Comparison of ENCODE assay signal across 8 cellular contexts in genomic region chr14:35045798-35046047, GRCh38. TPM values are rescaled to one million over a fixed set of nuclear protein-coding genes. Genes with fewer than 3 reads are reported as not detected.
DNase-seq lines count a peak whose midpoint lies in the region; ATAC-seq and TF ChIP-seq lines count a peak whose summit lies in the region.

No MANE protein-coding gene starts in this region.

- peak overlapping the region; percentile 66 for H4K8ac ChIP-seq in trophoblast cell (ENCODE audit: low read depth, low read length)

- H2BK12ac ChIP-seq in trophoblast cell (ENCODE audit: low read length): no peak overlapping the region

- H2AFZ ChIP-seq in PC-3 (ENCODE audit: low read length) (peak overlapping the region; percentile 94), trophoblast cell (ENCODE audit: insufficient read depth, low read length, poor library complexity) (peak overlapping the region; percentile 73)

- H2BK120ac ChIP-seq in trophoblast cell (ENCODE audit: insufficient read depth, low read length, poor library complexity): peak overlapping the region; percentile 47

- WGBS in trophoblast cell (ENCODE audit: extremely low coverage, insufficient coverage, insufficient read length): no CpG with 5 or more reads among the region's 6 CpGs

- DNase-seq in PC-3: peak; percentile 7
- DNase-seq in epithelial cell of proximal tubule (ENCODE audit: low read depth): no peak
- DNase-seq in trophoblast cell: no peak
- no peak for DNase-seq in activated effector memory CD4-positive, alpha-beta T cell treated with Interleukin-2 at 50 U/mL for 16 hours
- no peak for DNase-seq in stimulated activated CD4-positive, alpha-beta T cell treated with anti-CD3 and anti-CD28 coated beads, Interleukin-4, amount 100 ng/mL, for 4 hours
- no peak for DNase-seq in activated CD4-positive, alpha-beta T cell treated with anti-CD3 and anti-CD28 coated beads, Interleukin-2, amount 50 U/mL, for 1 hour

- H2BK5ac ChIP-seq in trophoblast cell (ENCODE audit: low read depth, low read length, poor library complexity): peak overlapping the region; percentile 18

- H3K36me3 ChIP-seq in ES-I3 (ENCODE audit: insufficient read depth, low read length) (no peaks in the 10 kb centered on the region), PC-3 (ENCODE audit: low read depth, low read length) (peaks cover 4% of the 10 kb centered on the region; the same call in 1 of the 2 replicates), trophoblast cell (ENCODE audit: control insufficient read depth in 1 of 2, insufficient read depth in 2 of 2, low read length in 2 of 2) (peaks cover 3 to 5% of the 10 kb centered on the region in 2 experiments)

- peak overlapping the region; percentile 28 for H3K18ac ChIP-seq in trophoblast cell (ENCODE audit: low read length)

- H2AK5ac ChIP-seq in trophoblast cell (ENCODE audit: low read length): no peak overlapping the region

- no peaks in the 10 kb centered on the region for H3K9me2 ChIP-seq in PC-3 (replicated peaks; ENCODE audit: low read length)

- H3K79me2 ChIP-seq in PC-3 (ENCODE audit: low read length) (peaks cover 31% of the 10 kb centered on the region), trophoblast cell (ENCODE audit: control insufficient read depth, insufficient read depth, low read length, poor library complexity) (peaks cover 7% of the 10 kb centered on the region)

- peaks cover 10% of the 10 kb centered on the region for H3K79me1 ChIP-seq in trophoblast cell (ENCODE audit: low read length)

- no peak overlapping the region for H3K23ac ChIP-seq in trophoblast cell (ENCODE audit: low read length)

- H3K9ac ChIP-seq in ES-I3 (ENCODE audit: low read depth, low read length) (peak overlapping the region; percentile 85), PC-3 (ENCODE audit: low read length) (peak overlapping the region; percentile 82), trophoblast cell (ENCODE audit: low read length) (peak overlapping the region; percentile 65)

- intact Hi-C loops in PC-3 (cut with micrococcal nuclease): loop anchor here (1.0 to 5.0 kb wide), 4 partner anchors 37 to 359 kb away; partner anchors contain the start of genes NFKBIA, PRORP and SRP54

- H4K12ac ChIP-seq in trophoblast cell (ENCODE audit: low read depth, low read length): no peak overlapping the region

- POLR2A ChIA-PET in PC-3 (lab: Charles Lee; ENCODE audit: unreplicated experiment): interaction anchor here (0.5 to 1.9 kb wide), 11 partner anchors 11 to 781 kb away, joined by 3 to 9 read pairs (median 3); partner anchors contain the start of genes PPP2R3C, PRORP and SRP54

- H3K27ac ChIP-seq in PC-3 (ENCODE audit: low read length): peak overlapping the region; percentile 67
- H3K27ac ChIP-seq in trophoblast cell (ENCODE audit: low read depth, low read length): peak overlapping the region; percentile 60

- H4K20me1 ChIP-seq in PC-3 (ENCODE audit: low read length): no peaks in the 10 kb centered on the region

- H3K9me3 ChIP-seq in ES-I3 (ENCODE audit: control insufficient read depth, insufficient read depth, low read length): no peaks in the 10 kb centered on the region
- no peaks in the 10 kb centered on the region for H3K9me3 ChIP-seq in PC-3 (ENCODE audit: low read length)
- H3K9me3 ChIP-seq in trophoblast cell (ENCODE audit: insufficient read depth, low read depth, low read length): no peaks in the 10 kb centered on the region

- peak overlapping the region; percentile 29 for H3K14ac ChIP-seq in trophoblast cell (ENCODE audit: low read length)

- H3K4me2 ChIP-seq in PC-3 (ENCODE audit: low read length): peak overlapping the region; percentile 94
- peak overlapping the region; percentile 90 for H3K4me2 ChIP-seq in trophoblast cell (ENCODE audit: low read length)

- peak overlapping the region; percentile 87 for H3K4me3 ChIP-seq in PC-3 (ENCODE audit: low read length)
- peak overlapping the region; percentile 99 for H3K4me3 ChIP-seq in epithelial cell of proximal tubule (ENCODE audit: low read depth, low read length)
- peak overlapping the region; percentile 90 for H3K4me3 ChIP-seq in trophoblast cell (ENCODE audit: low read depth, low read length)

- CTCF ChIA-PET in PC-3 (lab: Charles Lee): no interaction called here

- H3K4me1 ChIP-seq in ES-I3 (ENCODE audit: insufficient read depth, low read length): no peaks in the 10 kb centered on the region
- peaks cover 27% of the 10 kb centered on the region for H3K4me1 ChIP-seq in PC-3 (ENCODE audit: insufficient read depth, low read length)
- peaks cover 0 to 1% of the 10 kb centered on the region in 2 experiments for H3K4me1 ChIP-seq in trophoblast cell (ENCODE audit: control insufficient read depth in 1 of 2, insufficient read depth in 2 of 2, low read length in 2 of 2)

- BruUV-seq in PC-3 (replicated peaks; lab: Mats Ljungman, UMichigan): no TSS peak

- no peaks in the 10 kb centered on the region for H3K27me3 ChIP-seq in PC-3 (ENCODE audit: low read length)
- H3K27me3 ChIP-seq in trophoblast cell (ENCODE audit: insufficient read depth, low read length): no peaks in the 10 kb centered on the region

- ATAC-seq in PC-3 (no peak), GM18867 (IDR thresholded peaks at IDR 0.05; ENCODE audit: unreplicated experiment) (no peak)

- no peak overlapping the region for H4K91ac ChIP-seq in trophoblast cell (ENCODE audit: low read depth, low read length)

- H3K4ac ChIP-seq in trophoblast cell (ENCODE audit: low read depth, low read length): no peak overlapping the region

- TF ChIP-seq CTCF in PC-3 (conservative IDR thresholded peaks at IDR 0.05; ENCODE audit: low read depth, low read length): no peak
- TF ChIP-seq CTCF in epithelial cell of proximal tubule (conservative IDR thresholded peaks at IDR 0.05; ENCODE audit: low read depth, low read length): no peak

- peaks cover 2% of the 10 kb centered on the region for H3F3A ChIP-seq in PC-3 (ENCODE audit: low read length, unreplicated experiment)

RNA-seq across cellular contexts. Expression of gene FAM177A1, which starts 0.3 kb away (rescaled TPM):
- total RNA-seq in PC-3 (2014; rRNA removed) (36.2 and 62.8 TPM in 2 replicates), epithelial cell of proximal tubule (35.9 and 50.5 TPM in 2 replicates)
- polyA plus RNA-seq in trophoblast cell (2013): 86.0 and 87.2 TPM in 2 replicates
